8 cellular contexts compared by ENCODE assay signal in genomic region chr3:47009225-47010049, GRCh38. TPM values are rescaled to one million over a fixed set of nuclear protein-coding genes. Genes with fewer than 3 reads are reported as not detected.
A peak's percentile ranks its signal among the peaks of the same experiment; 100 is the strongest.
DNase-seq lines count a peak whose midpoint lies in the region; ATAC-seq, FAIRE-seq and TF ChIP-seq lines count a peak whose summit lies in the region.

No MANE protein-coding gene starts in this region.

- H3K9me3 ChIP-seq in BLaER1 treated with 17β-estradiol and CSF1 and Interleukin-3, amounts not matched to agents 10 nM and 100 nM (replicated peaks in 1 of 11) = no peaks in the 10 kb centered on the region
- no peaks in the 10 kb centered on the region for H3K9me3 ChIP-seq in IMR-90 (ENCODE audit: control insufficient read depth, insufficient read depth, low read length)
- no peaks in the 10 kb centered on the region for H3K9me3 ChIP-seq in kidney (ENCODE audit: control insufficient read depth in 1 of 2, low read length in 2 of 2)

- H3K9ac ChIP-seq in BLaER1 treated with 17β-estradiol and CSF1 and Interleukin-3, amounts not matched to agents 10 nM and 100 nM = peak overlapping the region; percentile 79 to 89 (median 87)
- H3K9ac ChIP-seq in IMR-90 (ENCODE audit: low read depth, low read length) (peak overlapping the region; percentile 89), kidney (ENCODE audit: low read length in 2 of 2) (peak overlapping the region in 1 of 2 donors; percentile 79)

- peak overlapping the region; percentile 22; the same call in 1 of the 2 replicates for H3K18ac ChIP-seq in IMR-90 (ENCODE audit: low read depth, low read length)

- H3K79me1 ChIP-seq in IMR-90 (ENCODE audit: low read depth in 1 of 2, low read length in 2 of 2) = peaks cover 0 to 18% of the 10 kb centered on the region in 2 experiments; a peak in 1 of 4 replicates

- no peak overlapping the region for H3K56ac ChIP-seq in IMR-90 (ENCODE audit: extremely low read depth, insufficient read depth, low read length)

- WGBS in IMR-90 (ENCODE audit: extremely low coverage in 2 of 2, insufficient read length in 1 of 2), 2 experiments = 1% methylated on average over 48 of the region's 81 CpGs; no CpG with 5 or more reads in 1 of the 2 experiments

- H2AFZ ChIP-seq in IMR-90 (replicated peaks; ENCODE audit: low read length, poor library complexity) = peak overlapping the region; percentile 98

- peak overlapping the region; percentile 93 for H4K91ac ChIP-seq in IMR-90 (ENCODE audit: insufficient read depth, low read depth, low read length)

- POLR2A ChIA-PET in IMR-90 (lab: Charles Lee; ENCODE audit: unreplicated experiment) = no interaction called here

- peak overlapping the region; percentile 48 to 68 (median 58) for H3K4me3 ChIP-seq in BLaER1 treated with 17β-estradiol and CSF1 and Interleukin-3, amounts not matched to agents 10 nM and 100 nM
- H3K4me3 ChIP-seq in IMR-90 (ENCODE audit: insufficient read depth, low read depth, low read length) (peak overlapping the region; percentile 53), kidney (ENCODE audit: low read length in 2 of 2) (peak overlapping the region; percentile 53 to 73)

- ATAC-seq in GM19468 (IDR thresholded peaks at IDR 0.05; ENCODE audit: extremely low read depth, unreplicated experiment) (peak; percentile 65), IMR-90 (ENCODE audit: low read depth) (peak; percentile 99)
- peak; percentile 85 to 92 for ATAC-seq in activated CD4-positive, CD25-positive, alpha-beta regulatory T cell treated with anti-CD3 and anti-CD28 coated beads, Interleukin-2, amount 50 U/mL, for 24 hours

- peak; percentile 62; the same call in 1 of the 2 replicates for TF ChIP-seq POLR2A in IMR-90 (IDR thresholded peaks at IDR 0.05; ENCODE audit: low read depth, low read length)

- TF ChIP-seq CTCF in IMR-90 (conservative IDR thresholded peaks at IDR 0.05; ENCODE audit: low read depth, low read length) = no peak
- no peak for TF ChIP-seq CTCF in kidney (IDR thresholded peaks at IDR 0.05; ENCODE audit: borderline replicate concordance, extremely low read depth, insufficient read depth)

- peak overlapping the region; percentile 98 for H2AK9ac ChIP-seq in IMR-90 (replicated peaks; ENCODE audit: low read depth, low read length, poor library complexity)

- H2BK20ac ChIP-seq in IMR-90 (ENCODE audit: low read depth, low read length) = peak overlapping the region; percentile 25

- CTCF ChIA-PET in IMR-90 (lab: Yijun Ruan, JAX) = interaction anchor here (0.6 kb wide), 1 partner anchor 68 kb away, joined by 5 read pairs; no protein-coding TSS in a partner anchor

- no peaks in the 10 kb centered on the region for H3K27me3 ChIP-seq in BLaER1 treated with 17β-estradiol and CSF1 and Interleukin-3, amounts not matched to agents 10 nM and 100 nM
- H3K27me3 ChIP-seq in IMR-90 (ENCODE audit: control insufficient read depth, insufficient read depth, low read length) = no peaks in the 10 kb centered on the region

- peak overlapping the region; percentile 76 for H2AK5ac ChIP-seq in IMR-90 (ENCODE audit: low read depth, low read length)

- dilution Hi-C loops in IMR-90 (cut with HindIII; ENCODE audit: low sequenced_read_pairs, unreplicated experiment) = no loop called here

- no peak overlapping the region for H2BK15ac ChIP-seq in IMR-90 (ENCODE audit: low read depth, low read length)

- peak overlapping the region; percentile 96 for H3K14ac ChIP-seq in IMR-90 (replicated peaks; ENCODE audit: low read depth, low read length)

- in situ Hi-C loops in IMR-90 (cut with MboI; ENCODE audit: low sequenced_read_pairs) = no loop called here

- H3K23ac ChIP-seq in IMR-90 (ENCODE audit: low read depth, low read length) = peak overlapping the region; percentile 89

- H3K27ac ChIP-seq in BLaER1 treated with 17β-estradiol and CSF1 and Interleukin-3, amounts not matched to agents 10 nM and 100 nM = peak overlapping the region; percentile 34 to 96 (median 92); a peak in 21 of 22 replicates
- H3K27ac ChIP-seq in IMR-90 (ENCODE audit: insufficient read depth, low read length) (peak overlapping the region; percentile 87), kidney (ENCODE audit: low read depth in 2 of 2, low read length in 2 of 2) (peak overlapping the region; percentile 59 to 76)

- H2BK120ac ChIP-seq in IMR-90 (ENCODE audit: low read depth, low read length) = peak overlapping the region; percentile 64

- H4K20me1 ChIP-seq in BLaER1 treated with 17β-estradiol and CSF1 and Interleukin-3, amounts not matched to agents 10 nM and 100 nM = peaks cover 0 to 43% (median 0%) of the 10 kb centered on the region in 11 experiments; a peak in 8 of 22 replicates
- no peaks in the 10 kb centered on the region; the same call in 1 of the 2 replicates for H4K20me1 ChIP-seq in IMR-90 (ENCODE audit: insufficient read depth, low read length)

- peaks cover 22% of the 10 kb centered on the region for H3K9me1 ChIP-seq in IMR-90 (ENCODE audit: insufficient read depth, low read length)

- peak overlapping the region; percentile 99 for H3K4ac ChIP-seq in IMR-90 (ENCODE audit: low read depth, low read length)

- peaks cover 41 to 67% (median 59%) of the 10 kb centered on the region in 11 experiments for H3K36me3 ChIP-seq in BLaER1 treated with 17β-estradiol and CSF1 and Interleukin-3, amounts not matched to agents 10 nM and 100 nM
- peaks cover 9% of the 10 kb centered on the region for H3K36me3 ChIP-seq in IMR-90 (ENCODE audit: control insufficient read depth, insufficient read depth, low read length)
- peaks cover 8 to 14% of the 10 kb centered on the region in 2 donors for H3K36me3 ChIP-seq in kidney (ENCODE audit: control insufficient read depth in 1 of 2, insufficient read depth in 2 of 2, low read length in 2 of 2)

- DNase-seq in IMR-90 (peak; percentile 89), cerebellum (ENCODE audit: low spot score) (peak; percentile 90), kidney (peak; percentile 97), NOMO-1 treated with dmso at 0.1 percent for 144 hours (lab: John Stamatoyannopoulos, UW; ENCODE audit: unreplicated experiment) (no peak)
- DNase-seq in stimulated activated CD4-positive, alpha-beta T cell treated with anti-CD3 and anti-CD28 coated beads, Interleukin-12 subunit alpha, Interleukin-12 subunit beta, amount 100 ng/mL, for 4 hours = peak; percentile 67

- peak overlapping the region; percentile 84 to 98 (median 92) for H3K4me2 ChIP-seq in BLaER1 treated with 17β-estradiol and CSF1 and Interleukin-3, amounts not matched to agents 10 nM and 100 nM
- H3K4me2 ChIP-seq in IMR-90 (ENCODE audit: low read depth, low read length) = peak overlapping the region; percentile 79

- FAIRE-seq in kidney (lab: Jason Lieb, UNC) = no peak

- H4K8ac ChIP-seq in IMR-90 (ENCODE audit: low read depth in 2 of 2, low read length in 2 of 2) = peak overlapping the region; percentile 90 to 98

- no TSS peak for BruUV-seq in IMR-90 (replicated peaks; lab: Mats Ljungman, UMichigan)

- H4K5ac ChIP-seq in IMR-90 (ENCODE audit: low read depth, low read length) = peak overlapping the region; percentile 87

- TF ChIP-seq RAD21 in IMR-90 (IDR thresholded peaks at IDR 0.05; ENCODE audit: low read length) = peak; percentile 11; the same call in 1 of the 2 replicates

- peak overlapping the region; percentile 85 for H2BK5ac ChIP-seq in IMR-90 (ENCODE audit: low read depth, low read length, poor library complexity, severe bottlenecking)

- H3K4me1 ChIP-seq in BLaER1 treated with 17β-estradiol and CSF1 and Interleukin-3, amounts not matched to agents 10 nM and 100 nM = peaks cover 15 to 79% (median 64%) of the 10 kb centered on the region in 10 experiments
- H3K4me1 ChIP-seq in IMR-90 (ENCODE audit: control insufficient read depth, insufficient read depth, low read length) (peaks cover 8% of the 10 kb centered on the region), kidney (ENCODE audit: control insufficient read depth in 1 of 2, insufficient read depth in 1 of 2, low read depth in 1 of 2, low read length in 2 of 2) (peaks cover 0 to 6% of the 10 kb centered on the region in 2 donors)

- intact Hi-C loops in IMR-90 (cut with micrococcal nuclease) = no loop called here
- intact Hi-C loops in kidney (cut with DNase I) = no loop called here

TF ChIP-seq in IMR-90, 13 proteins besides CTCF, POLR2A, EP300 and RAD21:
- peak; percentile 100 for TF ChIP-seq MAZ (IDR thresholded peaks at IDR 0.05; ENCODE audit: borderline replicate concordance, low read depth, low read length)
- no peak for TF ChIP-seq MXI1 (IDR thresholded peaks at IDR 0.05; ENCODE audit: borderline replicate concordance, low read depth, low read length)
- peak; percentile 12; the same call in 1 of the 2 replicates for TF ChIP-seq USF2 (IDR thresholded peaks at IDR 0.05; ENCODE audit: low read depth, low read length)
- peak; percentile 20; the same call in 1 of the 2 replicates for TF ChIP-seq BHLHE40 (IDR thresholded peaks at IDR 0.05; ENCODE audit: low read depth, low read length)
- no peak for TF ChIP-seq NFE2L2 (IDR thresholded peaks at IDR 0.05; ENCODE audit: low read depth, low read length)

RNA-seq across cellular contexts. Expression of gene NBEAL2, which starts 30.0 kb away (rescaled TPM):
- total RNA-seq in IMR-90 (2012; rRNA removed) = 2.2 TPM in 2 replicates
- 11.7 and 12.5 TPM in 2 replicates for polyA plus RNA-seq in IMR-90 (2012; rRNA removed)
- polyA plus RNA-seq in IMR-90 (2012; cell fraction: cytosol; rRNA removed) = 5.6 and 8.2 TPM in 2 replicates
- polyA plus RNA-seq in IMR-90 (2012; cell fraction: nucleus; rRNA removed; ENCODE audit: low replicate concordance) = 80.3 and 267 TPM in 2 replicates
- 8.2 TPM for total RNA-seq in cerebellum
- total RNA-seq in kidney = 82.8 TPM
- 25.7 TPM for polyA plus RNA-seq in kidney (ENCODE audit: insufficient read depth, low read depth, low replicate concordance)

RNA-seq across cellular contexts. Expression of gene CCDC12, which starts 32.9 kb away (rescaled TPM):
- 15.2 and 21.7 TPM in 2 replicates for total RNA-seq in IMR-90 (2012; rRNA removed)
- polyA plus RNA-seq in IMR-90 (2012; rRNA removed) = 35.1 and 41.7 TPM in 2 replicates
- polyA plus RNA-seq in IMR-90 (2012; cell fraction: cytosol; rRNA removed) = 43.9 and 71.8 TPM in 2 replicates
- 52.4 and 55.2 TPM in 2 replicates for polyA plus RNA-seq in IMR-90 (2012; cell fraction: nucleus; rRNA removed; ENCODE audit: low replicate concordance)
- 23.0 TPM for total RNA-seq in cerebellum
- 59.7 TPM for total RNA-seq in kidney
- polyA plus RNA-seq in kidney (ENCODE audit: insufficient read depth, low read depth, low replicate concordance) = 85.6 TPM
